ENCODE assay signal across 15 cellular contexts in the genomic region with DNA sequence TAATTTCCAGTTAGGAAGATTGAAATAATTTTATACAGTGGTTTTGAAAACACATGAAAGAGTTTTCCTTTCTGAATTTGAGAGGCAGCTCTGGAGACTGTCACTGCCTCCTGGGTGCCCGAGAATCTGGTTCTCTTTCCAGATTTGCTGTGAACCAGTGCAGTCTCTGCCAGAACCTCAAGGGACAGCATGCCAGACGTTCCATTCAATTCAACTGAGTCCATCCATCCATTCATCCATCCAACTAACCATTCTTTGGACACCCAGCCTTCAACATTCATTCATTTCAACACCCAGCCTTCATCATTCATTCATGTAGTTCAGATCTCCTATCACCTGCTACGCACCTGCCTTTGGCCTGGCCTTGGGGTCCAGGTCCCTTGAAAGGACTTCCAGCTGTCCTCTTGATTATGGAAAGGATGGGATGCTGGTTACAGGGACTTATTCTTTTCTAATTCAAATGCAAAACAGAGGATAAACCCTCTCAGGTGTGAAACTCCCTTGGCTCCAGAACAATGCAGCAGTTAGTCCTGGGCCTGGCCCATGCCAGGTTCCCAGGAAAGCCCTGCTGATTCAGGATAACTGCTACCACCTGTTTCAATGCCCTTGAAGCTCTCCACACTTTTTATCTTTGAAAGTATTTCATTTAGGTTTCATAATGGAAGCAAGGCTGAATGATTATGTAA.
"Had no signal": no experiment of that assay in that cellular context is flagged by ENCODE, and none has a peak within 500 bp of the region (broad histone marks: within the 10 kb centered on the region; RNA-seq: fewer than 3 reads in every experiment).

No MANE protein-coding gene starts in this region.

- H3K27ac Mint-ChIP-seq: activated naive CD8-positive, alpha-beta T cell treated with anti-CD3 and anti-CD28 coated beads, Interleukin-2, amount 10 ng/mL, durations not matched to agents 7 days and 5 days; activated T-helper 1 cell treated with anti-CD3 and anti-CD28 coated beads, Interleukin-12 subunit alpha, Interleukin-12 subunit beta, Interleukin-2, Interleukin-4 antibody, amounts not matched to agents 30 ng/mL and 10 ng/mL and 1 ng/mL, durations not matched to agents 14 hours and 24 hours and 36 hours; nephron progenitor cell had no signal

- H3K9me3 Mint-ChIP-seq: activated naive CD8-positive, alpha-beta T cell treated with anti-CD3 and anti-CD28 coated beads, Interleukin-2, amount 10 ng/mL, durations not matched to agents 7 days and 5 days; activated T-helper 1 cell treated with anti-CD3 and anti-CD28 coated beads, Interleukin-12 subunit alpha, Interleukin-12 subunit beta, Interleukin-2, Interleukin-4 antibody, amounts not matched to agents 30 ng/mL and 10 ng/mL and 1 ng/mL, durations not matched to agents 14 hours and 24 hours and 36 hours; nephron progenitor cell had no signal

- H3K36me3 ChIP-seq: right atrium auricular region, tibial nerve, uterus had no signal

- H3K9me3 ChIP-seq: right atrium auricular region, tibial nerve, uterus had no signal

- H3K27ac ChIP-seq: right atrium auricular region, tibial nerve, uterus had no signal

- H3K36me3 Mint-ChIP-seq: activated naive CD8-positive, alpha-beta T cell treated with anti-CD3 and anti-CD28 coated beads, Interleukin-2, amount 10 ng/mL, durations not matched to agents 7 days and 5 days had no signal

- H3K4me3 ChIP-seq: dorsolateral prefrontal cortex, right atrium auricular region, tibial nerve, uterus had no signal

- H3K4me1 Mint-ChIP-seq: activated naive CD8-positive, alpha-beta T cell treated with anti-CD3 and anti-CD28 coated beads, Interleukin-2, amount 10 ng/mL, durations not matched to agents 7 days and 5 days; nephron progenitor cell had no signal

- DNase-seq: activated CD4-positive, alpha-beta T cell treated with anti-CD3 and anti-CD28 coated beads, Interleukin-2, amount 50 U/mL, for 1 hour; activated CD8-positive, alpha-beta memory T cell treated with anti-CD3 and anti-CD28 coated beads for 24 hours; activated naive CD8-positive, alpha-beta T cell treated with anti-CD3 and anti-CD28 coated beads, Interleukin-2, amount 10 ng/mL, durations not matched to agents 7 days and 5 days; anterior cingulate cortex; erythroblast; nephron progenitor cell; stimulated activated CD4-positive, alpha-beta T cell treated with anti-CD3 and anti-CD28 coated beads, Interleukin-4, amount 100 ng/mL, for 1 hour; stimulated activated naive CD4-positive, alpha-beta T cell treated with Interleukin-2 at 50 U/mL for 16 hours; T-helper 9 cell; uterus had no signal

- H3K4me3 Mint-ChIP-seq: activated naive CD8-positive, alpha-beta T cell treated with anti-CD3 and anti-CD28 coated beads, Interleukin-2, amount 10 ng/mL, durations not matched to agents 7 days and 5 days; activated T-helper 1 cell treated with anti-CD3 and anti-CD28 coated beads, Interleukin-12 subunit alpha, Interleukin-12 subunit beta, Interleukin-2, Interleukin-4 antibody, amounts not matched to agents 30 ng/mL and 10 ng/mL and 1 ng/mL, durations not matched to agents 14 hours and 24 hours and 36 hours; nephron progenitor cell had no signal

- ATAC-seq: activated CD4-positive, CD25-positive, alpha-beta regulatory T cell treated with anti-CD3 and anti-CD28 coated beads, Interleukin-2, amount 50 U/mL, for 24 hours had no signal

- H3K4me1 ChIP-seq: right atrium auricular region, tibial nerve, uterus had no signal

- H3K27me3 ChIP-seq: right atrium auricular region, tibial nerve, uterus had no signal
